Comparison of ENCODE assay signal across 7 cellular contexts in the genomic region with DNA sequence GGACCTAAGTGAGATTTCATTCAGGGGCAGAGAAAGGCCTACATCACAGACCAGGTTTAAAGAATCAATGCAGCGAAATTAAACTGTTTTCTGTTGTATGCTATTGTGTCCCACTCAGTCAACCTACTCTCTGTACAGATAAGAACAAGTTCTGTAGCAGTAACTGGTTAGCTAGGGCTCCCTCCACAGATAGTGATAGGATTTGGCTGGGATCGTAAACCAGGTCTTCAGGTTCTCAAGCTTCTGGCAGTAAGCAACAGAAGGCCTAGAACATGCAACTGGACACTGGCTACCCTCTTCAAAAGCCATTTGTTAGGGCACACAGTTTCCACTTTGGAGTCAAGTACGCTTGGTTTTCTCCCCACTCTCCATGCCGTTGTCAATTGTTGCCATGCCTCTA.
"Had no signal": no experiment of that assay in that cellular context is flagged by ENCODE, and none has a peak within 500 bp of the region (broad histone marks: within the 10 kb centered on the region; RNA-seq: fewer than 3 reads in every experiment).

No MANE protein-coding gene starts in this region.

- FAIRE-seq: HepG2, HTR-8/SVneo, K562 had no signal

- H3K36me3 Mint-ChIP-seq: IgD-negative memory B cell had no signal

- H3K4me3 Mint-ChIP-seq: IgD-negative memory B cell had no signal

- DNase-seq: IMR-90, KBM-7 had no signal

- H3K27ac ChIP-seq: HL-60 had no signal

- ATAC-seq: HepG2, K562 had no signal

- H3K4me3 ChIP-seq: K562 had no signal

- H3K4me1 Mint-ChIP-seq: IgD-negative memory B cell had no signal

- H3K27ac Mint-ChIP-seq: IgD-negative memory B cell had no signal
